ENCODE assay signal across 9 cellular contexts in the genomic region with DNA sequence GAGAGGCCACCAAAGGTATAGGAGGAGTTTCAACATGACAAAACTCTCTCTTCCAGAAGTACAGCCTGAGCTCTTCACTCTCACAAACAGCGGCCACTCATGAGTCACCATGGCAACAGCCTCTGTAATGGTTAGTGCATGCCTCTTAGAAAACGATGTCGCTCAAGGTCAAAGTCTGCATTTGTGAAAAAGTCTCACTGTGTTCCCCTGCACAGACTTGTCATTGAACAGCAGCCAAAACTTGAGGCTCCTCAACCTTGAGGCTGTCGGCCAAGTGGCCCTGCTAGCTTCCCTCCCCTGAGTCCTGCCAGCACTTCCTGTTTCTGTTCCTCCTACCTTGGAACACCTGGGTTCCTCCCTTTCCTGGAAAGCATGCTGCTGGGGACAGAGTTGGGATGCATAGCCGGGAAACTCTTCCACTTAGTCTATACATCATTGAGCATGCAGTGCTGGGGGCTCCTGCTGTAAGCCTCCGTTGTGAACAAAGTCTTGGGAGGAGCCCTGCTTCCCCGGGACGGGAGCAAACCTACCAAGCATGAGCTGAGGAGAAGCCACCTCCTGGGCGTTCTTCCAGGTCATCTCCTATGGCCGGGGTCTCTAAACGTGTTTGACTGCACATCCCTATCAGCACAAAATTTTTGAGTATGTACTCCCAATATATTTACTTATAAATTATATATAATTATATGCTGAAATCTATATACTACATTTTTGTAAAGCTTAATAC.
A peak's percentile ranks its signal among the peaks of the same experiment; 100 is the strongest.
DNase-seq lines count a peak whose midpoint lies in the region; ATAC-seq and TF ChIP-seq lines count a peak whose summit lies in the region.
"Had no signal": no experiment of that assay in that cellular context is flagged by ENCODE, and none has a peak within 500 bp of the region (broad histone marks: within the 10 kb centered on the region; RNA-seq: fewer than 3 reads in every experiment).

No MANE protein-coding gene starts in this region.

- H3K36me3 ChIP-seq in endodermal cell (ENCODE audit: control insufficient read depth, insufficient read depth, low read length): no peaks in the 10 kb centered on the region

- H3K4me1 ChIP-seq in endodermal cell (ENCODE audit: control insufficient read depth, insufficient read depth, low read length): no peaks in the 10 kb centered on the region

- H3K27ac ChIP-seq in endodermal cell (ENCODE audit: low read depth, low read length): no peak overlapping the region

- DNase-seq in HT1080 (ENCODE audit: low read depth) (peak; percentile 36), NCI-H2196 treated with DMSO at 0.1 percent for 48 hours (lab: John Stamatoyannopoulos, UW; ENCODE audit: unreplicated experiment) (peak; percentile 18), endodermal cell (peak; percentile 55), pons (ENCODE audit: low spot score) (peak; percentile 9), NCI-H82 treated with DMSO at 0.1 percent for 48 hours (lab: John Stamatoyannopoulos, UW; ENCODE audit: unreplicated experiment) (no peak)

- no peaks in the 10 kb centered on the region for H3K27me3 ChIP-seq in endodermal cell (ENCODE audit: control insufficient read depth, insufficient read depth, low read length, poor library complexity, severe bottlenecking)

- TF ChIP-seq CTCF in endodermal cell (conservative IDR thresholded peaks at IDR 0.05): no peak

- H3K27me3 Mint-ChIP-seq in endodermal cell (ENCODE audit: insufficient read depth): no peaks in the 10 kb centered on the region

- WGBS in endodermal cell (ENCODE audit: insufficient coverage in 1 of 2, insufficient read length in 1 of 2), 2 experiments: 77 to 80% methylated on average over 6 to 11 of the region's 11 CpGs

- H3K4me3 ChIP-seq in endodermal cell (ENCODE audit: low read length): no peak overlapping the region

- no peak overlapping the region for H3K27ac Mint-ChIP-seq in endodermal cell

- no peak for ATAC-seq in HG03520 (IDR thresholded peaks at IDR 0.05; ENCODE audit: unreplicated experiment)
- ATAC-seq in GM19397 (IDR thresholded peaks at IDR 0.05; ENCODE audit: unreplicated experiment): no peak
- ATAC-seq in GM21576 (IDR thresholded peaks at IDR 0.05; ENCODE audit: unreplicated experiment): no peak
- ATAC-seq: Panc1 had no signal

- H3K9me3 Mint-ChIP-seq in endodermal cell: no peaks in the 10 kb centered on the region

- H3K36me3 Mint-ChIP-seq in endodermal cell (ENCODE audit: low read depth): no peaks in the 10 kb centered on the region

- peaks cover 1% of the 10 kb centered on the region for H3K4me1 Mint-ChIP-seq in endodermal cell

- H3K9ac ChIP-seq in endodermal cell (ENCODE audit: extremely low read depth, low read length, poor library complexity, severe bottlenecking): no peak overlapping the region

- H3K9me3 ChIP-seq in endodermal cell (ENCODE audit: control insufficient read depth, low read length): no peaks in the 10 kb centered on the region

- H3K4me3 Mint-ChIP-seq in endodermal cell: no peak overlapping the region
